In genomic region chr7:98294798-98295382, GRCh38 we compare ENCODE assay signal across 8 cellular contexts. TPM values are rescaled to one million over a fixed set of nuclear protein-coding genes. Genes with fewer than 3 reads are reported as not detected.
A peak's percentile ranks its signal among the peaks of the same experiment; 100 is the strongest.
DNase-seq lines count a peak whose midpoint lies in the region; ATAC-seq and TF ChIP-seq lines count a peak whose summit lies in the region.

No MANE protein-coding gene starts in this region.

- no peak for TF ChIP-seq EP300 in gastroesophageal sphincter (IDR thresholded peaks at IDR 0.05)

- H3K4me3 Mint-ChIP-seq in nephron: no peak overlapping the region

- ATAC-seq in GM19452 (IDR thresholded peaks at IDR 0.05; ENCODE audit: unreplicated experiment) (peak; percentile 63), HG03521 (IDR thresholded peaks at IDR 0.05; ENCODE audit: unreplicated experiment) (no peak), gastroesophageal sphincter (no peak)

- H3K36me3 Mint-ChIP-seq in nephron (ENCODE audit: low read depth): peaks cover 19% of the 10 kb centered on the region

- DNase-seq in DMS 273 (lab: John Stamatoyannopoulos, UW; ENCODE audit: unreplicated experiment) (peak; percentile 93), LNCaP clone FGC (ENCODE audit: low read depth) (no peak), SHP77 (lab: John Stamatoyannopoulos, UW) (peak; percentile 39 to 49), epithelial cell of prostate (ENCODE audit: low read depth, low spot score) (no peak)

- H3K27ac Mint-ChIP-seq in nephron: peak overlapping the region in 1 of 3 experiments; percentile 32

- no peaks in the 10 kb centered on the region for H3K27me3 ChIP-seq in gastroesophageal sphincter

- H3K4me1 Mint-ChIP-seq in nephron: peaks cover 9% of the 10 kb centered on the region

- H3K4me1 ChIP-seq in gastroesophageal sphincter: peaks cover 0 to 28% (median 0%) of the 10 kb centered on the region in 3 donors

- WGBS in gastroesophageal sphincter (ENCODE audit: low coverage in 1 of 2), 2 donors: 80% methylated on average over 3 to 4 of the region's 14 CpGs

- TF ChIP-seq CTCF in LNCaP clone FGC (IDR thresholded peaks at IDR 0.05; ENCODE audit: control insufficient read depth, extremely low read depth, insufficient read depth) (peak; percentile 87), nephron (IDR thresholded peaks at IDR 0.05; ENCODE audit: unreplicated experiment in 3 of 3) (peak; percentile 53 to 72 (median 66)), gastroesophageal sphincter (IDR thresholded peaks at IDR 0.05) (peak in 2 of 4 experiments; percentile 42 to 57)

- no peaks in the 10 kb centered on the region for H3K9me3 ChIP-seq in gastroesophageal sphincter

- H3K36me3 ChIP-seq in gastroesophageal sphincter: peaks cover 0 to 55% of the 10 kb centered on the region in 2 donors

- TF ChIP-seq POLR2A in gastroesophageal sphincter (IDR thresholded peaks at IDR 0.05): no peak

- no peaks in the 10 kb centered on the region for H3K9me3 Mint-ChIP-seq in nephron

- H3K27ac ChIP-seq in epithelial cell of prostate (peak overlapping the region; percentile 32), gastroesophageal sphincter (no peak overlapping the region)

- no peaks in the 10 kb centered on the region for H3K27me3 Mint-ChIP-seq in nephron (ENCODE audit: low read depth)

- H3K4me3 ChIP-seq in LNCaP clone FGC (ENCODE audit: low read depth, low read length) (no peak overlapping the region), gastroesophageal sphincter (no peak overlapping the region)

RNA-seq across cellular contexts. Expression of gene BRI3, which starts 13.4 kb away (rescaled TPM):
- 10 to 100 TPM; 39.0 to 51.4 (median 45.5) TPM for total RNA-seq in gastroesophageal sphincter

RNA-seq across cellular contexts. Expression of gene TECPR1, which starts 42.9 kb away (rescaled TPM):
- 10 to 100 TPM; 18.6 to 22.3 (median 20.4) TPM for total RNA-seq in gastroesophageal sphincter

Comparison
In these comparisons a context has a peak if more than half of its experiments do, and no peak if none do; other contexts are left out.
1. DNase-seq: peak in DMS 273 (single experiment) and SHP77 (2 of 2); none in LNCaP clone FGC (single experiment) and epithelial cell of prostate (single experiment).